In the genomic region with DNA sequence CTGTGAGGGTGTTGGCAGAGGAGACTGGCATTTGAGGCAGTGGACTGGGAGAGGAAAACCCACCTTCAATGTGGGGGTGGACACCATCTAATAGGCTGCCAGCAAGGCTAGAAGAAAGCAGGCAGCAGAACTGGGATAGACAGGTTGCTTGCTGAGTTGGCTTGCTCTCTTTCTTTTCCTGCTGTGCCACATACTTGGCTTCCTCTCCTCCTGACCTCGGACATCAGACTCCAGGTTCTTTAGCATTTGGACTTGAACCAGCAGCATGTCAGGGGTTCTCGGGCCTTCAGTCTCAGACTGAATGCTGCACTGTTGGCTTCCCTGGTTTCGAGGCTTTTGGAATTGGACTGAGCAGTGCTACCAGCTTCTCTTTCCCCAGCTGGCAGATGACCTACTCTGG, we compare ENCODE assay signal across 3 cellular contexts.
TF ChIP-seq lines count a peak whose summit lies in the region.

No MANE protein-coding gene starts in this region.

TF ChIP-seq in Ishikawa, 13 proteins besides CTCF, POLR2A, EP300 and RAD21:
- TF ChIP-seq, protein P1, sequence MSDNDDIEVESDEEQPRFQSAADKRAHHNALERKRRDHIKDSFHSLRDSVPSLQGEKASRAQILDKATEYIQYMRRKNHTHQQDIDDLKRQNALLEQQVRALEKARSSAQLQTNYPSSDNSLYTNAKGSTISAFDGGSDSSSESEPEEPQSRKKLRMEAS (IDR thresholded peaks at IDR 0.05), result no peak
- TF ChIP-seq ZBTB7A (IDR thresholded peaks at IDR 0.05; ENCODE audit: low read depth) (no peak), TEAD4 (IDR thresholded peaks at IDR 0.05) (no peak), CREB1 (IDR thresholded peaks at IDR 0.05; ENCODE audit: low read depth) (no peak), TCF12 (IDR thresholded peaks at IDR 0.05; ENCODE audit: low read depth) (no peak), TAF1 (IDR thresholded peaks at IDR 0.05; ENCODE audit: low read depth) (no peak), EGR1 (IDR thresholded peaks at IDR 0.05) (peak; percentile 45; the same call in 1 of the 2 replicates), YY1 (IDR thresholded peaks at IDR 0.05; ENCODE audit: low read depth) (no peak), CEBPB (IDR thresholded peaks at IDR 0.05) (no peak), FOXM1 (IDR thresholded peaks at IDR 0.05; ENCODE audit: borderline replicate concordance, low read depth) (no peak), NFIC (IDR thresholded peaks at IDR 0.05) (peak; percentile 54; the same call in 1 of the 2 replicates)
- TF ChIP-seq, protein P2, sequence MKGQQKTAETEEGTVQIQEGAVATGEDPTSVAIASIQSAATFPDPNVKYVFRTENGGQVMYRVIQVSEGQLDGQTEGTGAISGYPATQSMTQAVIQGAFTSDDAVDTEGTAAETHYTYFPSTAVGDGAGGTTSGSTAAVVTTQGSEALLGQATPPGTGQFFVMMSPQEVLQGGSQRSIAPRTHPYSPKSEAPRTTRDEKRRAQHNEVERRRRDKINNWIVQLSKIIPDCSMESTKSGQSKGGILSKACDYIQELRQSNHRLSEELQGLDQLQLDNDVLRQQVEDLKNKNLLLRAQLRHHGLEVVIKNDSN (IDR thresholded peaks at IDR 0.05), result no peak

TF ChIP-seq in H1, 55 proteins besides CTCF, POLR2A, EP300 and RAD21 (continued from another document):
- TF ChIP-seq, protein P3, sequence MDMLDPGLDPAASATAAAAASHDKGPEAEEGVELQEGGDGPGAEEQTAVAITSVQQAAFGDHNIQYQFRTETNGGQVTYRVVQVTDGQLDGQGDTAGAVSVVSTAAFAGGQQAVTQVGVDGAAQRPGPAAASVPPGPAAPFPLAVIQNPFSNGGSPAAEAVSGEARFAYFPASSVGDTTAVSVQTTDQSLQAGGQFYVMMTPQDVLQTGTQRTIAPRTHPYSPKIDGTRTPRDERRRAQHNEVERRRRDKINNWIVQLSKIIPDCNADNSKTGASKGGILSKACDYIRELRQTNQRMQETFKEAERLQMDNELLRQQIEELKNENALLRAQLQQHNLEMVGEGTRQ (IDR thresholded peaks at IDR 0.05; ENCODE audit: low read length), result no peak
- TF ChIP-seq TCF12 (IDR thresholded peaks at IDR 0.05; ENCODE audit: low read depth, low read length), result no peak
- TF ChIP-seq, protein P1 (IDR thresholded peaks at IDR 0.05), result no peak
- TF ChIP-seq NRF1 (IDR thresholded peaks at IDR 0.05; ENCODE audit: low read depth, low read length), result no peak
- no peak for TF ChIP-seq EGR1 (IDR thresholded peaks at IDR 0.05; ENCODE audit: borderline replicate concordance, low read depth, low read length)
- TF ChIP-seq SP4 (IDR thresholded peaks at IDR 0.05; ENCODE audit: low read length), result no peak
- TF ChIP-seq JUN (IDR thresholded peaks at IDR 0.05; ENCODE audit: low read depth, low read length), result no peak
- no peak for TF ChIP-seq TAF7 (optimal IDR thresholded peaks at IDR 0.05; ENCODE audit: borderline replicate concordance, low read depth, low read length)
- TF ChIP-seq CHD2 (IDR thresholded peaks at IDR 0.05; ENCODE audit: low read length), result no peak
- TF ChIP-seq YY1 (IDR thresholded peaks at IDR 0.05; ENCODE audit: low read depth, low read length), result no peak
- no peak for TF ChIP-seq JUND (IDR thresholded peaks at IDR 0.05; ENCODE audit: low read length)
- no peak for TF ChIP-seq BCL11A (IDR thresholded peaks at IDR 0.05; ENCODE audit: low read depth in 2 of 2, low read length in 2 of 2)
- no peak for TF ChIP-seq BRCA1 (IDR thresholded peaks at IDR 0.05; ENCODE audit: low read depth, low read length)
- no peak for TF ChIP-seq MAFK (IDR thresholded peaks at IDR 0.05; ENCODE audit: low read depth, low read length)
- TF ChIP-seq ATF2 (IDR thresholded peaks at IDR 0.05; ENCODE audit: low read length), result no peak
- TF ChIP-seq NANOG (IDR thresholded peaks at IDR 0.05; ENCODE audit: insufficient read depth, low read depth, low read length, poor library complexity, severe bottlenecking), result no peak

TF ChIP-seq in WTC11, 78 proteins besides CTCF, POLR2A, EP300 and RAD21 (continued from another document):
- TF ChIP-seq STAT6 (CRISPR knock-in tag; conservative IDR thresholded peaks at IDR 0.05; ENCODE audit: low read depth) (no peak), HMGA2 (CRISPR knock-in tag; IDR thresholded peaks at IDR 0.05) (no peak), TP53 (CRISPR knock-in tag; IDR thresholded peaks at IDR 0.05) (no peak), CREB1 (CRISPR knock-in tag; IDR thresholded peaks at IDR 0.05) (no peak), NFE2L1 (CRISPR knock-in tag; IDR thresholded peaks at IDR 0.05) (no peak), ZNF671 (CRISPR knock-in tag; IDR thresholded peaks at IDR 0.05) (no peak), RORB (CRISPR knock-in tag; IDR thresholded peaks at IDR 0.05) (no peak)
